Comparison of ENCODE assay signal across 15 cellular contexts in the genomic region with DNA sequence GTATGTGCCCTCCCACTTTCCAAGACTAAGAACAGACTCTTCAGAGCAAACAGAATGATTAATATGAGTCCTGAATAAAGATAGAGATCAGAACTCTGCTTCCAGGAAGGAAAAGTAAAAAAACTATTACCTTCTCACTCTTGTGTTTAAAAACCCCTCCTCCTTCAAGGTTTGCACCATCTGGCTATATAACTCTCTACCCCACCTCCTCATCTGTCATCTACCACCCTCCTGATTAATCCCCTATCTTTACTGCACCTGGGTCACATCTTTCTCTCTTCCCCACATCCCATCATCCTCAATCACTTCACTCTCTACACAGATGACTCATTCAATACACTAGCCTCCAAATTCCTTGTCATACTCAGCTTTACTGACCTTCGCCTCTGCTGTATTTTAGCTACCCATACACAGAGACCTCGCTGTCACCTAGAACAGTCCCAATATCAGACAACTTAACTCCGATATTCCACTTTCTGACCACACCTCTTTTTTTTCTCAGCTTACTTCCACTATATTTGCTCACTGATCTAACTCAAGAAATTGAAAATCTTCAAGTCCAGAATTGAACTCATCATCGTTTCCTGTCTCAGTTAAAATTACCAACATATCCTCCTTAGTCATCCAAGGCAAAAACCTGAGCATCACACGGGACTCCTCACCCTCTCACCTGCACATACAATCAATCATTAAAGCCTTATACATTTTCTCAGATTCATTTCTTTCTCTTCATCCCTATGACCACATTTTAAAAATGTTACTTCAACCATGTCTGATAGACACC. TPM values are rescaled to one million over a fixed set of nuclear protein-coding genes. Genes with fewer than 3 reads are reported as not detected.
DNase-seq lines count a peak whose midpoint lies in the region; ATAC-seq lines count a peak whose summit lies in the region.
"Had no signal": no experiment of that assay in that cellular context is flagged by ENCODE, and none has a peak within 500 bp of the region (broad histone marks: within the 10 kb centered on the region; RNA-seq: fewer than 3 reads in every experiment).

No MANE protein-coding gene starts in this region.

- peak overlapping the region; percentile 13 for H4K8ac ChIP-seq in mesendoderm (ENCODE audit: low read depth, low read length)

- no peak overlapping the region for H3K23ac ChIP-seq in mesendoderm (ENCODE audit: low read length)

- H3K36me3 ChIP-seq in adipocyte (ENCODE audit: control insufficient read depth, insufficient read depth, low read length, severe bottlenecking) (no peaks in the 10 kb centered on the region), mesendoderm (ENCODE audit: control insufficient read depth, insufficient read depth, low read length) (no peaks in the 10 kb centered on the region)

- H4K5ac ChIP-seq in mesendoderm (ENCODE audit: low read length), result no peak overlapping the region

- no peak overlapping the region for H3K9ac ChIP-seq in adipocyte (ENCODE audit: low read length)
- H3K9ac ChIP-seq in mesendoderm (ENCODE audit: low read length), result no peak overlapping the region

- H3K9me3 Mint-ChIP-seq in activated CD4-positive, alpha-beta memory T cell treated with anti-CD3 and anti-CD28 coated beads for 36 hours, result no peaks in the 10 kb centered on the region
- H3K9me3 Mint-ChIP-seq in activated CD4-positive, alpha-beta memory T cell treated with anti-CD3 and anti-CD28 coated beads, Interleukin-2, amount 10 ng/mL, durations not matched to agents 7 days and 5 days, result no peaks in the 10 kb centered on the region
- H3K9me3 Mint-ChIP-seq: effector memory CD8-positive, alpha-beta T cell had no signal

- POLR2A ChIA-PET in activated CD4-positive, alpha-beta memory T cell treated with anti-CD3 and anti-CD28 coated beads for 36 hours (lab: Charles Lee), result no interaction called here
- POLR2A ChIA-PET in activated CD4-positive, alpha-beta memory T cell treated with anti-CD3 and anti-CD28 coated beads, Interleukin-2, amount 10 ng/mL, durations not matched to agents 7 days and 5 days (lab: Charles Lee), result no interaction called here

- no peak overlapping the region for H2BK120ac ChIP-seq in mesendoderm (ENCODE audit: low read depth, low read length)

- no peak overlapping the region for H3K18ac ChIP-seq in mesendoderm (ENCODE audit: low read length)

- intact Hi-C loops in activated CD4-positive, alpha-beta memory T cell treated with anti-CD3 and anti-CD28 coated beads for 36 hours (cut with micrococcal nuclease), result no loop called here

- H3K27me3 Mint-ChIP-seq in activated CD4-positive, alpha-beta memory T cell treated with anti-CD3 and anti-CD28 coated beads for 36 hours, result no peaks in the 10 kb centered on the region
- no peaks in the 10 kb centered on the region for H3K27me3 Mint-ChIP-seq in activated CD4-positive, alpha-beta memory T cell treated with anti-CD3 and anti-CD28 coated beads, Interleukin-2, amount 10 ng/mL, durations not matched to agents 7 days and 5 days
- H3K27me3 Mint-ChIP-seq: activated naive CD8-positive, alpha-beta T cell; effector memory CD8-positive, alpha-beta T cell had no signal

- no peak overlapping the region for H3K27ac Mint-ChIP-seq in activated CD4-positive, alpha-beta memory T cell treated with anti-CD3 and anti-CD28 coated beads for 36 hours
- no peak overlapping the region for H3K27ac Mint-ChIP-seq in activated CD4-positive, alpha-beta memory T cell treated with anti-CD3 and anti-CD28 coated beads, Interleukin-2, amount 10 ng/mL, durations not matched to agents 7 days and 5 days
- H3K27ac Mint-ChIP-seq: activated naive CD8-positive, alpha-beta T cell; effector memory CD8-positive, alpha-beta T cell had no signal

- no peak overlapping the region for H2BK15ac ChIP-seq in mesendoderm (replicated peaks; ENCODE audit: low read depth)

- DNase-seq in activated CD4-positive, alpha-beta memory T cell treated with anti-CD3 and anti-CD28 coated beads for 36 hours, result peak; percentile 30
- DNase-seq in activated CD4-positive, alpha-beta memory T cell treated with anti-CD3 and anti-CD28 coated beads, Interleukin-2, amount 10 ng/mL, durations not matched to agents 7 days and 5 days, result no peak
- DNase-seq in M059J (ENCODE audit: low read depth) (peak; percentile 65), adipocyte (ENCODE audit: low read depth) (peak; percentile 21), mesendoderm (no peak), iPS-NIHi11 (ENCODE audit: low spot score) (no peak), hepatic stellate cell (ENCODE audit: low spot score) (no peak)
- DNase-seq: activated CD4-positive, alpha-beta T cell treated with anti-CD3 and anti-CD28 coated beads, Interleukin-2, amount 50 U/mL, for 4 hours; effector memory CD8-positive, alpha-beta T cell; GF-D8; hippocampal formation; NCI-H446; testis had no signal

- H2AK5ac ChIP-seq in mesendoderm (ENCODE audit: low read length), result no peak overlapping the region

- H3K27me3 ChIP-seq in adipocyte (replicated peaks; ENCODE audit: control insufficient read depth, insufficient read depth, low read length), result no peaks in the 10 kb centered on the region
- H3K27me3 ChIP-seq in mesendoderm (ENCODE audit: insufficient read depth, low read length, poor library complexity), result peaks cover 3% of the 10 kb centered on the region
- H3K27me3 ChIP-seq: testis had no signal

- no CpG with 5 or more reads among the region's 5 CpGs for WGBS in mesendoderm (ENCODE audit: extremely low coverage, insufficient coverage, low lambda C conversion rate)

- CTCF ChIA-PET in activated CD4-positive, alpha-beta memory T cell treated with anti-CD3 and anti-CD28 coated beads for 36 hours (lab: Charles Lee), result no interaction called here
- CTCF ChIA-PET in activated CD4-positive, alpha-beta memory T cell treated with anti-CD3 and anti-CD28 coated beads, Interleukin-2, amount 10 ng/mL, durations not matched to agents 7 days and 5 days (lab: Charles Lee), result no interaction called here

- H3K79me1 ChIP-seq in mesendoderm (ENCODE audit: low read length), result peaks cover 2% of the 10 kb centered on the region

- H2BK5ac ChIP-seq in mesendoderm (ENCODE audit: low read length), result no peak overlapping the region

- H3K9me3 ChIP-seq in adipocyte (ENCODE audit: control insufficient read depth, low read length), result no peaks in the 10 kb centered on the region
- H3K9me3 ChIP-seq: testis had no signal

- no peak overlapping the region for H3K4me3 Mint-ChIP-seq in activated CD4-positive, alpha-beta memory T cell treated with anti-CD3 and anti-CD28 coated beads for 36 hours
- H3K4me3 Mint-ChIP-seq in activated CD4-positive, alpha-beta memory T cell treated with anti-CD3 and anti-CD28 coated beads, Interleukin-2, amount 10 ng/mL, durations not matched to agents 7 days and 5 days, result no peak overlapping the region
- H3K4me3 Mint-ChIP-seq: activated naive CD8-positive, alpha-beta T cell; effector memory CD8-positive, alpha-beta T cell had no signal

- H3K4me2 ChIP-seq in mesendoderm (ENCODE audit: low read length), result no peak overlapping the region

- H3K56ac ChIP-seq in mesendoderm (ENCODE audit: low read length), result no peak overlapping the region

- H3K4me1 ChIP-seq in adipocyte (ENCODE audit: control insufficient read depth, insufficient read depth, low read length) (peaks cover 25% of the 10 kb centered on the region), mesendoderm (ENCODE audit: control insufficient read depth, low read depth, low read length) (peaks cover 5% of the 10 kb centered on the region)

- no peak overlapping the region for H3K4ac ChIP-seq in mesendoderm (ENCODE audit: low read depth, low read length)

- H3K4me3 ChIP-seq in adipocyte (ENCODE audit: low read length), result no peak overlapping the region
- H3K4me3 ChIP-seq in mesendoderm (ENCODE audit: low read length), result no peak overlapping the region
- H3K4me3 ChIP-seq: testis had no signal

- no peak for ATAC-seq in HG03521 (IDR thresholded peaks at IDR 0.05; ENCODE audit: unreplicated experiment)
- ATAC-seq: effector memory CD8-positive, alpha-beta T cell had no signal

- H3K27ac ChIP-seq in mesendoderm (ENCODE audit: low read depth, low read length), result no peak overlapping the region
- H3K27ac ChIP-seq: testis had no signal

- H3K4me1 Mint-ChIP-seq in activated CD4-positive, alpha-beta memory T cell treated with anti-CD3 and anti-CD28 coated beads for 36 hours (ENCODE audit: low read depth), result peaks cover 15% of the 10 kb centered on the region
- H3K4me1 Mint-ChIP-seq in activated CD4-positive, alpha-beta memory T cell treated with anti-CD3 and anti-CD28 coated beads, Interleukin-2, amount 10 ng/mL, durations not matched to agents 7 days and 5 days, result peaks cover 24% of the 10 kb centered on the region

- H3K79me2 ChIP-seq in mesendoderm (ENCODE audit: control insufficient read depth, insufficient read depth, low read length), result no peaks in the 10 kb centered on the region

- peaks cover 3% of the 10 kb centered on the region for H3K36me3 Mint-ChIP-seq in activated CD4-positive, alpha-beta memory T cell treated with anti-CD3 and anti-CD28 coated beads for 36 hours
- peaks cover 3% of the 10 kb centered on the region for H3K36me3 Mint-ChIP-seq in activated CD4-positive, alpha-beta memory T cell treated with anti-CD3 and anti-CD28 coated beads, Interleukin-2, amount 10 ng/mL, durations not matched to agents 7 days and 5 days (ENCODE audit: low read depth)
- H3K36me3 Mint-ChIP-seq: activated naive CD8-positive, alpha-beta T cell had no signal

RNA-seq across cellular contexts. Expression of a gene that starts 3.6 kb away (rescaled TPM):
- total RNA-seq in activated CD4-positive, alpha-beta memory T cell treated with anti-CD3 and anti-CD28 coated beads for 36 hours, result 10 to 100 TPM; 17.7 to 20.7 TPM
- 10 to 100 TPM; 20.1 to 20.2 TPM for total RNA-seq in activated CD4-positive, alpha-beta memory T cell treated with anti-CD3 and anti-CD28 coated beads, Interleukin-2, amount 10 ng/mL, durations not matched to agents 7 days and 5 days
- 18.8 and 28.8 TPM in 2 replicates for total RNA-seq in M059J (2014; rRNA removed; shearing (Covaris generic))
- polyA plus RNA-seq in mesendoderm (2013, experiment 1 of 2), result 6.0 TPM
- polyA plus RNA-seq in mesendoderm (2013, experiment 2 of 2), result 6.1 TPM

Comparison
In these comparisons a context has a peak if more than half of its experiments do, and no peak if none do; other contexts are left out.
1. DNase-seq: peak in activated CD4-positive, alpha-beta memory T cell treated with anti-CD3 and anti-CD28 coated beads for 36 hours (single experiment), M059J (single experiment) and adipocyte (single experiment); none in activated CD4-positive, alpha-beta memory T cell treated with anti-CD3 and anti-CD28 coated beads, Interleukin-2, amount 10 ng/mL, durations not matched to agents 7 days and 5 days (single experiment), mesendoderm (single experiment), iPS-NIHi11 (single experiment) and hepatic stellate cell (single experiment).